9 cellular contexts compared by ENCODE assay signal in the genomic region with DNA sequence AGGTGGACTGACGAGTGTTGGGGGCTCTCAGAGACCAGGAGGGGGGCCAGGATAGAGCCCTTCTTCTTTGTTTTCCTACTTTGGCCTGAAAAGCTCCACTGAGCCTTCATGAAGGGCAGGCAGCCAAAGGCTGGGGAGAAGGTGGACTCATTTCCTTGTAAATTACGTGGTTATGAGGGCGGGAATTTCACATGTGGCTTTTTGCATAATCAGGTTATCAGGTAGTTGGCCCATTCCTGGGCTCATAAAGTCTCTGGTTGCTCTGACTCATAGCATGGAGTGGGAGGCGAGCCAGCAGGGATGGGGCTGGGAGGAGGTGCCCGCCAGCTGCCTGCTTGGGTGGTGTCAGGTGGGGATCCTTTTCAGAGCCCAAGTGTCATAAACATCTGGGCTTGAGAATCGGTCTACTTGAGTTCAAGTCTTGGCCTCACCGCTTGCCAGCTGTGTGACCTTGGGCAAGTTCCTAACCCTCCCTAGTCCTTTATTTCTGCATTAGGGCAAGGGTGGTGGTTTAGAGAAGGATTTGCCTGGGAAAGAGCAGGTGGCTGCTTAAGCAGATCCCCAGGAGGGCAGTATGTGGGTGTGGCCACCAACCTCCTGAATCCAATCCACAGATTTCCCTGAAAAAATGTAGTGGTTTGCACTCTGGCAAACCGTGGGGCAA. TPM values are rescaled to one million over a fixed set of nuclear protein-coding genes. Genes with fewer than 3 reads are reported as not detected.
DNase-seq lines count a peak whose midpoint lies in the region; ATAC-seq, FAIRE-seq and TF ChIP-seq lines count a peak whose summit lies in the region.
"Had no signal": no experiment of that assay in that cellular context is flagged by ENCODE, and none has a peak within 500 bp of the region (broad histone marks: within the 10 kb centered on the region; RNA-seq: fewer than 3 reads in every experiment).

No MANE protein-coding gene starts in this region.

- no peaks in the 10 kb centered on the region for H3K9me3 ChIP-seq in mucosa of stomach (ENCODE audit: control insufficient read depth, low read length)

- DNase-seq in DMS53 treated with DMSO at 0.1 percent for 48 hours (lab: John Stamatoyannopoulos, UW; ENCODE audit: unreplicated experiment) (peak; percentile 58), NCI-H187 treated with DMSO at 0.1 percent for 48 hours (lab: John Stamatoyannopoulos, UW) (peak; percentile 60), caudate nucleus (lab: John Stamatoyannopoulos, UW) (peak in 41 of 61 donors; percentile 7 to 87 (median 27)), dedifferentiated amniotic fluid mesenchymal stem cell (ENCODE audit: extremely low spot score) (no peak), GM12892 (ENCODE audit: insufficient read length) (no peak), NCI-H1092 (lab: John Stamatoyannopoulos, UW) (no peak)
- DNase-seq: cerebellar nuclear complex had no signal

- H3K27me3 ChIP-seq in mucosa of stomach (ENCODE audit: control insufficient read depth, insufficient read depth, low read length): no peaks in the 10 kb centered on the region

- no peaks in the 10 kb centered on the region for H3K36me3 ChIP-seq in mucosa of stomach (ENCODE audit: control insufficient read depth, insufficient read depth, low read length)

- TF ChIP-seq POLR2A in GM12892 (IDR thresholded peaks at IDR 0.05; ENCODE audit: low read depth, low read length): no peak

- FAIRE-seq in GM12892 (lab: Jason Lieb, UNC): no peak

- H3K27ac ChIP-seq in caudate nucleus (ENCODE audit: low read depth, low read length): no peak overlapping the region

- H3K9ac ChIP-seq in mucosa of stomach (ENCODE audit: low read length): peak overlapping the region; percentile 72

- H3K4me1 ChIP-seq in mucosa of stomach (ENCODE audit: control insufficient read depth, insufficient read depth, low read length): peaks cover 38% of the 10 kb centered on the region

- no peak for ATAC-seq in HG02678 (IDR thresholded peaks at IDR 0.05; ENCODE audit: unreplicated experiment)

- H3K4me3 ChIP-seq in mucosa of stomach (ENCODE audit: low read length): peak overlapping the region; percentile 6

RNA-seq across cellular contexts. Expression of gene RNF24, which starts 26.5 kb away (rescaled TPM):
- 5.8 TPM for polyA plus RNA-seq in GM12892 (2012; ENCODE audit: missing spikeins)

Comparison
In these comparisons a context has a peak if more than half of its experiments do, and no peak if none do; other contexts are left out.
1. DNase-seq: peak in DMS53 treated with DMSO at 0.1 percent for 48 hours (single experiment), NCI-H187 treated with DMSO at 0.1 percent for 48 hours (single experiment) and caudate nucleus (41 of 61); none in dedifferentiated amniotic fluid mesenchymal stem cell (single experiment), GM12892 (single experiment) and NCI-H1092 (single experiment).